In the genomic region with DNA sequence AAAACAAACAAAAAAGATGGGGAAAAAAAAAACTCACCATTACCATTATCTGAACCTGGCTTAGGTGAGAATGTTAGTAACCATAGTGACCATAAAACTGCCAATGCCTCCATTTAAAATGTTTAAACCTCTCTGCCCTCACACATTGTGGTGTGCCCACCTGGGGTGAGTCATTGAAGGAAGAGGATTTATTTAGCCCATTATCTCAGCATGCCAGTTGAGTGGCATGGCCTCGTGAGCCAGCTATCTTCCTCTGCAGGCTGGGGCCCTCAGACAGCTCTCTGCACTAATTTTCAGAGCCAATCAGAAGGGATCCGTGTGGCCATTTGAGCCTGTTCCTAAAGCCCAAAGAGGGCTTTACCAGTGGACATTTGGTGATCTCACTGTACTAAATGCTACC, we compare ENCODE assay signal across 13 cellular contexts.
"Had no signal": no experiment of that assay in that cellular context is flagged by ENCODE, and none has a peak within 500 bp of the region (broad histone marks: within the 10 kb centered on the region; RNA-seq: fewer than 3 reads in every experiment).

No MANE protein-coding gene starts in this region.

- H3K79me2 ChIP-seq: hepatocyte had no signal

- H3K27me3 ChIP-seq: body of pancreas, gastroesophageal sphincter, hepatocyte, right atrium auricular region had no signal

- ATAC-seq: activated CD4-positive, CD25-positive, alpha-beta regulatory T cell treated with anti-CD3 and anti-CD28 coated beads, Interleukin-2, amount 50 U/mL, for 24 hours; body of pancreas; effector memory CD8-positive, alpha-beta T cell; gastroesophageal sphincter; lower lobe of right lung had no signal

- H3K4me3 ChIP-seq: body of pancreas, gastroesophageal sphincter, hepatocyte, lower lobe of right lung, right atrium auricular region, skin epidermis had no signal

- H3K9me3 ChIP-seq: body of pancreas, gastroesophageal sphincter, lower lobe of right lung, right atrium auricular region had no signal

- DNase-seq: amniotic stem cell; cortex of kidney; effector memory CD8-positive, alpha-beta T cell; kidney; lower lobe of right lung; naive B cell had no signal

- H3K4me2 ChIP-seq: hepatocyte had no signal

- H2AFZ ChIP-seq: hepatocyte had no signal

- H3K4me1 ChIP-seq: body of pancreas, gastroesophageal sphincter, lower lobe of right lung, right atrium auricular region had no signal

- H3K27ac ChIP-seq: body of pancreas, epithelial cell of prostate, gastroesophageal sphincter, hepatocyte, lower lobe of right lung, right atrium auricular region, skin epidermis had no signal

- H3K36me3 ChIP-seq: gastroesophageal sphincter, lower lobe of right lung, right atrium auricular region had no signal
